ENCODE assay signal across 8 cellular contexts in the genomic region with DNA sequence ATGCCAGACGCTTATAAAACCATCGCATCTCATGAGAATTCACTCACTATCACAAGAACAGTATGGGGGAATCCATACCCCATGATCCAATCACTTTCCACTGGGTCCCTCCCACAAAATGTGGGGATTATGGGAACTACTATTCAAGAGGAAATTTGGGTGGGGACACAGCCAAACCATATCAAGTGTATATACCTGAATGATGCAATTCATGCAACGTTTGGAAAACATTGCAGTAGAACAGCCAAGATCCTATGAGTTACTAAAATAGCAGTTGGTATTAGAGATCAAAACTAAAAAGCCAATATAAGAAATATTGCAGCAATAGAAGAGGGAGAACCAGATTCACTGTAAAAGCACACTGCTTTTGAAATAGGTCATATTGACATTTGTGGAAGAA.
"Had no signal": no experiment of that assay in that cellular context is flagged by ENCODE, and none has a peak within 500 bp of the region (broad histone marks: within the 10 kb centered on the region; RNA-seq: fewer than 3 reads in every experiment).

No MANE protein-coding gene starts in this region.

- H3K27ac ChIP-seq: GM23248 had no signal

- DNase-seq: GM23248, GOT3, H7, HFFc6, IMR-90, KG1 had no signal

- H3K9me3 ChIP-seq: HAP-1 had no signal

- H2AFZ ChIP-seq: GM23248 had no signal

- H3K36me3 ChIP-seq: HAP-1 had no signal

- FAIRE-seq: HTR-8/SVneo had no signal

- H3K4me1 ChIP-seq: HAP-1 had no signal

- H3K4me3 ChIP-seq: GM23248, HAP-1 had no signal
